Comparison of ENCODE assay signal across 14 cellular contexts in the genomic region with DNA sequence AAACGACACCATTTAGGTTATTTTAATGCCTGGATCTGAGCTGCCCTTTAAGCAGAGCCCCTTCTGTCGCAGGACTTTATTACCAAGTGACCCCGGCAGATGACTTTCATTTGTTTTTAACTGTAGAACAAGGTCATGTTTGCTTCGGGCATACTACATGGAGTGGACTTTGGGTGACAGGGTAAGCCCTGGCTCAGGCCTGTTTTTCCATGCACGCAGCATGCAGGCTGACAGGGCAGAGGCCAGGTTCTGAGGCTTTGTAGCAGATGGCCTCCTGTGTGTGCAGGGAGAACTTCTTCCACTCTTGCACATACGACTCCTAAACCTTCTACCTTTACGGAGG.
"Had no signal": no experiment of that assay in that cellular context is flagged by ENCODE, and none has a peak within 500 bp of the region (broad histone marks: within the 10 kb centered on the region; RNA-seq: fewer than 3 reads in every experiment).

No MANE protein-coding gene starts in this region.

- H3K27ac ChIP-seq: body of pancreas, left lung, SK-N-MC, WERI-Rb-1 had no signal

- H3K4me3 Mint-ChIP-seq: activated CD4-positive, alpha-beta T cell treated with anti-CD3 and anti-CD28 coated beads for 36 hours; activated CD8-positive, alpha-beta T cell treated with anti-CD3 and anti-CD28 coated beads for 36 hours; activated T-helper 1 cell treated with anti-CD3 and anti-CD28 coated beads, Interleukin-12 subunit alpha, Interleukin-12 subunit beta, Interleukin-2, Interleukin-4 antibody, amounts not matched to agents 30 ng/mL and 10 ng/mL and 1 ng/mL, durations not matched to agents 14 hours and 24 hours and 36 hours; endodermal cell; neural crest cell; type B pancreatic cell had no signal

- H3K27ac Mint-ChIP-seq: activated CD4-positive, alpha-beta T cell treated with anti-CD3 and anti-CD28 coated beads for 36 hours; activated CD8-positive, alpha-beta T cell treated with anti-CD3 and anti-CD28 coated beads for 36 hours; activated T-helper 1 cell treated with anti-CD3 and anti-CD28 coated beads, Interleukin-12 subunit alpha, Interleukin-12 subunit beta, Interleukin-2, Interleukin-4 antibody, amounts not matched to agents 30 ng/mL and 10 ng/mL and 1 ng/mL, durations not matched to agents 14 hours and 24 hours and 36 hours; endodermal cell; type B pancreatic cell had no signal

- H3K27me3 Mint-ChIP-seq: activated CD4-positive, alpha-beta T cell treated with anti-CD3 and anti-CD28 coated beads for 36 hours; activated CD8-positive, alpha-beta T cell treated with anti-CD3 and anti-CD28 coated beads for 36 hours had no signal

- H3K9me3 ChIP-seq: body of pancreas, left lung had no signal

- H3K9me3 Mint-ChIP-seq: activated CD8-positive, alpha-beta T cell treated with anti-CD3 and anti-CD28 coated beads for 36 hours; activated T-helper 1 cell treated with anti-CD3 and anti-CD28 coated beads, Interleukin-12 subunit alpha, Interleukin-12 subunit beta, Interleukin-2, Interleukin-4 antibody, amounts not matched to agents 30 ng/mL and 10 ng/mL and 1 ng/mL, durations not matched to agents 14 hours and 24 hours and 36 hours; endodermal cell; neural crest cell; type B pancreatic cell had no signal

- DNase-seq: activated CD4-positive, alpha-beta T cell treated with anti-CD3 and anti-CD28 coated beads for 36 hours; activated CD8-positive, alpha-beta memory T cell treated with anti-CD3 and anti-CD28 coated beads, Interleukin-2, amount 50 U/mL, for 4 hours; activated CD8-positive, alpha-beta T cell treated with anti-CD3 and anti-CD28 coated beads for 36 hours; activated naive CD4-positive, alpha-beta T cell treated with Interleukin-2 at 50 U/mL for 16 hours; body of pancreas; left lung; T-helper 1 cell; WERI-Rb-1 had no signal

- H3K4me3 ChIP-seq: body of pancreas, left lung, SK-N-MC, smooth muscle cell had no signal

- H3K27me3 ChIP-seq: body of pancreas, left lung had no signal

- H3K4me2 ChIP-seq: smooth muscle cell had no signal

- ATAC-seq: activated CD4-positive, alpha-beta T cell treated with anti-CD3 and anti-CD28 coated beads for 36 hours; activated CD8-positive, alpha-beta T cell treated with anti-CD3 and anti-CD28 coated beads for 36 hours; body of pancreas; left lung had no signal

- H3K4me1 Mint-ChIP-seq: activated CD4-positive, alpha-beta T cell treated with anti-CD3 and anti-CD28 coated beads for 36 hours had no signal

- H3K4me1 ChIP-seq: body of pancreas, left lung had no signal

- H3K36me3 ChIP-seq: WERI-Rb-1 had no signal
